1 cellular context compared by ENCODE assay signal in the genomic region with DNA sequence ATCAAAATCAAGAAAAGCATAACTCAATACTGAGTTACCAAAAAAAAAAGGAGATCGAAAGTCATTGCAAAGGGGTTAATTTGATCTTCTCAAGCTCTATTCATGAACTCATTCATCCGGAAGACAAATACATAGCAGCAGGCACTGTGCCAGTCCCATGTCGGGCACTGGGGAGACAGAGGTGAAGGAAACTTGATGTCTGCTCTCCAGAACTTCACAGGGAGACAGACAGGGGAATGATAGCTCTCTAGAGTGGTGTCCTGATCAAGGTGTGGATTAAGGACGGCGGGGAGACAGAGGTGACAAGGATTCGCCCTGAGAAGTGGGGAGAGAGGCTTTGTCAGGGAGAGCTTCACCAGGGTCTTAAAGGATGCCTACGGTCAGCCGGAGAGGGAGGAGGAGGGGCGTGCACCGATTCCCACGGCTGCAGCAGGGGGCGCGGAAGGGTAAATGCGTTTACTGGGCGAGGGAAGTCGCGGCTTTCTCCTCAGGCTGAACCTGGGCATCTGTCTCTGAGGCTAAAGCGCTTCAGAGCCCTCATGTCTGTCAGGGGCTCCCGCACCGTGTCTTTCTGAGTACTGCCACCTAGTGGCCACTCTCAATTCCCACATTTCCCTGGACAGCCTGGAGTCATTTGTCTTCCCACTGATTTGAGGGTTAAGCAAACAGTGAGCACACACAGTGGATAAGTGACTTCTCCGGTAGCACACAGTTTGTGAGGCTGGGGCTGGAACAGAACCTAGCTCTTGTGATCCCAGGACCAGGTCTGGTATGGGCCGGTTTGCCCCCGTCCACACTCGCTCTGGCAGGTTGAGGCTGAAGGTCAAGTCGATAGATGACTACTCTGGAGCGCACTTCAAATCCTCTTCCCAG.
TF ChIP-seq lines count a peak whose summit lies in the region.

No MANE protein-coding gene starts in this region.

TF ChIP-seq in GM12878, 131 proteins besides CTCF, POLR2A, EP300 and RAD21 (continued from another document and continues in another):
- no peak for TF ChIP-seq CHD1 (IDR thresholded peaks at IDR 0.05; ENCODE audit: low read depth, low read length)
- no peak for TF ChIP-seq RBBP5 (conservative IDR thresholded peaks at IDR 0.05)
- no peak for TF ChIP-seq NRF1 (conservative IDR thresholded peaks at IDR 0.05; ENCODE audit: low read depth, low read length)
- TF ChIP-seq, protein P1, sequence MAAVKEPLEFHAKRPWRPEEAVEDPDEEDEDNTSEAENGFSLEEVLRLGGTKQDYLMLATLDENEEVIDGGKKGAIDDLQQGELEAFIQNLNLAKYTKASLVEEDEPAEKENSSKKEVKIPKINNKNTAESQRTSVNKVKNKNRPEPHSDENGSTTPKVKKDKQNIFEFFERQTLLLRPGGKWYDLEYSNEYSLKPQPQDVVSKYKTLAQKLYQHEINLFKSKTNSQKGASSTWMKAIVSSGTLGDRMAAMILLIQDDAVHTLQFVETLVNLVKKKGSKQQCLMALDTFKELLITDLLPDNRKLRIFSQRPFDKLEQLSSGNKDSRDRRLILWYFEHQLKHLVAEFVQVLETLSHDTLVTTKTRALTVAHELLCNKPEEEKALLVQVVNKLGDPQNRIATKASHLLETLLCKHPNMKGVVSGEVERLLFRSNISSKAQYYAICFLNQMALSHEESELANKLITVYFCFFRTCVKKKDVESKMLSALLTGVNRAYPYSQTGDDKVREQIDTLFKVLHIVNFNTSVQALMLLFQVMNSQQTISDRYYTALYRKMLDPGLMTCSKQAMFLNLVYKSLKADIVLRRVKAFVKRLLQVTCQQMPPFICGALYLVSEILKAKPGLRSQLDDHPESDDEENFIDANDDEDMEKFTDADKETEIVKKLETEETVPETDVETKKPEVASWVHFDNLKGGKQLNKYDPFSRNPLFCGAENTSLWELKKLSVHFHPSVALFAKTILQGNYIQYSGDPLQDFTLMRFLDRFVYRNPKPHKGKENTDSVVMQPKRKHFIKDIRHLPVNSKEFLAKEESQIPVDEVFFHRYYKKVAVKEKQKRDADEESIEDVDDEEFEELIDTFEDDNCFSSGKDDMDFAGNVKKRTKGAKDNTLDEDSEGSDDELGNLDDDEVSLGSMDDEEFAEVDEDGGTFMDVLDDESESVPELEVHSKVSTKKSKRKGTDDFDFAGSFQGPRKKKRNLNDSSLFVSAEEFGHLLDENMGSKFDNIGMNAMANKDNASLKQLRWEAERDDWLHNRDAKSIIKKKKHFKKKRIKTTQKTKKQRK (IDR thresholded peaks at IDR 0.05; ENCODE audit: low read depth, low read length) = no peak
- TF ChIP-seq RB1 (IDR thresholded peaks at IDR 0.05; ENCODE audit: borderline replicate concordance) = no peak
- TF ChIP-seq EZH2 (IDR thresholded peaks at IDR 0.05; ENCODE audit: borderline replicate concordance, control insufficient read depth, low read depth, low read length) = no peak
- no peak for TF ChIP-seq REST (IDR thresholded peaks at IDR 0.05; ENCODE audit: low read depth, low read length)
- TF ChIP-seq MEF2B (IDR thresholded peaks at IDR 0.05; ENCODE audit: partially characterized antibody, poor library complexity, severe bottlenecking) = no peak
- no peak for TF ChIP-seq CEBPB (IDR thresholded peaks at IDR 0.05; ENCODE audit: borderline replicate concordance in 1 of 2, low read depth in 2 of 2, low read length in 2 of 2)
- TF ChIP-seq LARP7 (IDR thresholded peaks at IDR 0.05) = no peak
- TF ChIP-seq NFXL1 (IDR thresholded peaks at IDR 0.05; ENCODE audit: borderline replicate concordance) = no peak
- no peak for TF ChIP-seq RFX5 (IDR thresholded peaks at IDR 0.05; ENCODE audit: low read depth, low read length)
- TF ChIP-seq, protein P2, sequence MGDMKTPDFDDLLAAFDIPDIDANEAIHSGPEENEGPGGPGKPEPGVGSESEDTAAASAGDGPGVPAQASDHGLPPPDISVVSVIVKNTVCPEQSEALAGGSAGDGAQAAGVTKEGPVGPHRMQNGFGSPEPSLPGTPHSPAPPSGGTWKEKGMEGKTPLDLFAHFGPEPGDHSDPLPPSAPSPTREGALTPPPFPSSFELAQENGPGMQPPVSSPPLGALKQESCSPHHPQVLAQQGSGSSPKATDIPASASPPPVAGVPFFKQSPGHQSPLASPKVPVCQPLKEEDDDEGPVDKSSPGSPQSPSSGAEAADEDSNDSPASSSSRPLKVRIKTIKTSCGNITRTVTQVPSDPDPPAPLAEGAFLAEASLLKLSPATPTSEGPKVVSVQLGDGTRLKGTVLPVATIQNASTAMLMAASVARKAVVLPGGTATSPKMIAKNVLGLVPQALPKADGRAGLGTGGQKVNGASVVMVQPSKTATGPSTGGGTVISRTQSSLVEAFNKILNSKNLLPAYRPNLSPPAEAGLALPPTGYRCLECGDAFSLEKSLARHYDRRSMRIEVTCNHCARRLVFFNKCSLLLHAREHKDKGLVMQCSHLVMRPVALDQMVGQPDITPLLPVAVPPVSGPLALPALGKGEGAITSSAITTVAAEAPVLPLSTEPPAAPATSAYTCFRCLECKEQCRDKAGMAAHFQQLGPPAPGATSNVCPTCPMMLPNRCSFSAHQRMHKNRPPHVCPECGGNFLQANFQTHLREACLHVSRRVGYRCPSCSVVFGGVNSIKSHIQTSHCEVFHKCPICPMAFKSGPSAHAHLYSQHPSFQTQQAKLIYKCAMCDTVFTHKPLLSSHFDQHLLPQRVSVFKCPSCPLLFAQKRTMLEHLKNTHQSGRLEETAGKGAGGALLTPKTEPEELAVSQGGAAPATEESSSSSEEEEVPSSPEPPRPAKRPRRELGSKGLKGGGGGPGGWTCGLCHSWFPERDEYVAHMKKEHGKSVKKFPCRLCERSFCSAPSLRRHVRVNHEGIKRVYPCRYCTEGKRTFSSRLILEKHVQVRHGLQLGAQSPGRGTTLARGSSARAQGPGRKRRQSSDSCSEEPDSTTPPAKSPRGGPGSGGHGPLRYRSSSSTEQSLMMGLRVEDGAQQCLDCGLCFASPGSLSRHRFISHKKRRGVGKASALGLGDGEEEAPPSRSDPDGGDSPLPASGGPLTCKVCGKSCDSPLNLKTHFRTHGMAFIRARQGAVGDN (IDR thresholded peaks at IDR 0.05) = no peak
- peak; percentile 72 for TF ChIP-seq SMC3 (IDR thresholded peaks at IDR 0.05; ENCODE audit: borderline replicate concordance, low read length)
- TF ChIP-seq MEF2A (IDR thresholded peaks at IDR 0.05; ENCODE audit: insufficient read depth, low read depth, low read length) = no peak
- TF ChIP-seq, protein P3, sequence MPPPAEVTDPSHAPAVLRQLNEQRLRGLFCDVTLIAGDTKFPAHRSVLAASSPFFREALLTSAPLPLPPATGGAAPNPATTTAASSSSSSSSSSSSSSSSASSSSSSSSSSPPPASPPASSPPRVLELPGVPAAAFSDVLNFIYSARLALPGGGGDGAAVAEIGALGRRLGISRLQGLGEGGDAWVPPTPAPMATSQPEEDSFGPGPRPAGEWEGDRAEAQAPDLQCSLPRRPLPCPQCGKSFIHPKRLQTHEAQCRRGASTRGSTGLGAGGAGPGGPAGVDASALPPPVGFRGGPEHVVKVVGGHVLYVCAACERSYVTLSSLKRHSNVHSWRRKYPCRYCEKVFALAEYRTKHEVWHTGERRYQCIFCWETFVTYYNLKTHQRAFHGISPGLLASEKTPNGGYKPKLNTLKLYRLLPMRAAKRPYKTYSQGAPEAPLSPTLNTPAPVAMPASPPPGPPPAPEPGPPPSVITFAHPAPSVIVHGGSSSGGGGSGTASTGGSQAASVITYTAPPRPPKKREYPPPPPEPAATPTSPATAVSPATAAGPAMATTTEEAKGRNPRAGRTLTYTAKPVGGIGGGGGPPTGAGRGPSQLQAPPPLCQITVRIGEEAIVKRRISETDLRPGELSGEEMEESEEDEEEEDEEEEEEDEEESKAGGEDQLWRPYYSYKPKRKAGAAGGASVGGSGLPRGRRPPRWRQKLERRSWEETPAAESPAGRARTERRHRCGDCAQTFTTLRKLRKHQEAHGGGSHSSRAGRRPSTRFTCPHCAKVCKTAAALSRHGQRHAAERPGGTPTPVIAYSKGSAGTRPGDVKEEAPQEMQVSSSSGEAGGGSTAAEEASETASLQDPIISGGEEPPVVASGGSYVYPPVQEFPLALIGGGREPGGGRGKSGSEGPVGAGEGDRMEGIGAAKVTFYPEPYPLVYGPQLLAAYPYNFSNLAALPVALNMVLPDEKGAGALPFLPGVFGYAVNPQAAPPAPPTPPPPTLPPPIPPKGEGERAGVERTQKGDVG (CRISPR knock-in tag; IDR thresholded peaks at IDR 0.05) = no peak
- TF ChIP-seq E2F8 (IDR thresholded peaks at IDR 0.05; ENCODE audit: low read depth, partially characterized antibody) = no peak
- no peak for TF ChIP-seq EED (IDR thresholded peaks at IDR 0.05; ENCODE audit: low read depth)
- no peak for TF ChIP-seq PML (IDR thresholded peaks at IDR 0.05; ENCODE audit: low read length)
- peak; percentile 45; the same call in 1 of the 2 replicates for TF ChIP-seq PAX5 (IDR thresholded peaks at IDR 0.05; ENCODE audit: borderline replicate concordance, low read depth, low read length)
- TF ChIP-seq IRF4 (IDR thresholded peaks at IDR 0.05; ENCODE audit: low read depth, low read length) = no peak
- TF ChIP-seq RUNX3 (IDR thresholded peaks at IDR 0.05; ENCODE audit: low read length) = 0 out of 2 replicates have a peak, but pooled peaks have one; percentile 16
- TF ChIP-seq, protein P4, sequence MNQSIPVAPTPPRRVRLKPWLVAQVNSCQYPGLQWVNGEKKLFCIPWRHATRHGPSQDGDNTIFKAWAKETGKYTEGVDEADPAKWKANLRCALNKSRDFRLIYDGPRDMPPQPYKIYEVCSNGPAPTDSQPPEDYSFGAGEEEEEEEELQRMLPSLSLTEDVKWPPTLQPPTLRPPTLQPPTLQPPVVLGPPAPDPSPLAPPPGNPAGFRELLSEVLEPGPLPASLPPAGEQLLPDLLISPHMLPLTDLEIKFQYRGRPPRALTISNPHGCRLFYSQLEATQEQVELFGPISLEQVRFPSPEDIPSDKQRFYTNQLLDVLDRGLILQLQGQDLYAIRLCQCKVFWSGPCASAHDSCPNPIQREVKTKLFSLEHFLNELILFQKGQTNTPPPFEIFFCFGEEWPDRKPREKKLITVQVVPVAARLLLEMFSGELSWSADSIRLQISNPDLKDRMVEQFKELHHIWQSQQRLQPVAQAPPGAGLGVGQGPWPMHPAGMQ (IDR thresholded peaks at IDR 0.05; ENCODE audit: borderline replicate concordance) = no peak
- no peak for TF ChIP-seq ZNF622 (IDR thresholded peaks at IDR 0.05)
- TF ChIP-seq PKNOX1 (IDR thresholded peaks at IDR 0.05) = peak; percentile 67; the same call in 1 of the 2 replicates
- TF ChIP-seq MLLT1 (IDR thresholded peaks at IDR 0.05) = no peak
- TF ChIP-seq SP1 (IDR thresholded peaks at IDR 0.05; ENCODE audit: low read depth, low read length) = no peak
- TF ChIP-seq ZNF384 (IDR thresholded peaks at IDR 0.05; ENCODE audit: borderline replicate concordance, low read depth, low read length) = no peak
- no peak for TF ChIP-seq GABPA (IDR thresholded peaks at IDR 0.05; ENCODE audit: low read depth)
- no peak for TF ChIP-seq MTA3 (IDR thresholded peaks at IDR 0.05; ENCODE audit: borderline replicate concordance, low read length)
